In the genomic region with DNA sequence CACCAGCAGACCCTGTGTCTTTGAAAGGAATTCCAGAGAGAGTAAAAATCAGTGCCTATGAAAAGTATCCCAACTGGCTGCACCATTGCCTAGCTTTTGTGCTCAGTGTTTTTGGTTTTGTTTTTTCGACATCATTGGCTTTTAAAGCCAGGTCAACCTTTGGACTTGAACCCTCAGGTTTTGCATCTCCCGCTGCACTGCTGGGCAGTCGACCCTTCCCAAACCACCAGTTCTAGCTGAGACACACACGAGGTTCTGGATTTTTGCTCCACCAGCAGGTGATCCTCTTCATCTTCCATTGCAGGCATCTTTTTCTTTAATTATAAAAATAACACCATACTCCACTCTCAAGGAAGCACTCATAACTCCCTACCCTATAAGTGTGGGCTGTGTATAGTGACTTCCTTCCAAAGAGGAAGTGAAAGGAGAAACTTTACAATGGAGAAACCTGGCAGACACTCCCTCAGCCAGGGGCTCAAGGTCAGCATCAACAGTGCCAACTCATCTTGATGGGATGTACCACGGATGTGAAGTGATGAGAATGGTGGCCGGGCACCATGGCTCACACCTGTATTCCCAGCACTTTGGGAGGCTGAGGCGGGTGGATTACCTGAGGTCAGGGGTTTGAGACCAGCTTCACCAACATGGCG, we compare ENCODE assay signal across 19 cellular contexts. TPM values are rescaled to one million over a fixed set of nuclear protein-coding genes. Genes with fewer than 3 reads are reported as not detected.
DNase-seq lines count a peak whose midpoint lies in the region; ATAC-seq and FAIRE-seq lines count a peak whose summit lies in the region.
"Had no signal": no experiment of that assay in that cellular context is flagged by ENCODE, and none has a peak within 500 bp of the region (broad histone marks: within the 10 kb centered on the region; RNA-seq: fewer than 3 reads in every experiment).

No MANE protein-coding gene starts in this region.

- intact Hi-C loops in activated T-helper 1 cell treated with anti-CD3 and anti-CD28 coated beads, Interleukin-12 subunit alpha, Interleukin-12 subunit beta, Interleukin-2, Interleukin-4 antibody, amounts not matched to agents 30 ng/mL and 10 ng/mL and 1 ng/mL, durations not matched to agents 14 hours and 24 hours and 36 hours (cut with micrococcal nuclease): loop anchor here (5.0 kb wide), 1 partner anchor 60 kb away; a partner anchor contains a TSS

- H3K9me3 Mint-ChIP-seq in activated naive CD4-positive, alpha-beta T cell treated with anti-CD3 and anti-CD28 coated beads, Interleukin-2, amount 50 U/mL, for 24 hours: no peaks in the 10 kb centered on the region
- H3K9me3 Mint-ChIP-seq in activated naive CD4-positive, alpha-beta T cell treated with anti-CD3 and anti-CD28 coated beads, Interleukin-2, amount 50 U/mL, for 72 hours: peaks cover 6% of the 10 kb centered on the region in 2 donors
- peaks cover 3% of the 10 kb centered on the region for H3K9me3 Mint-ChIP-seq in activated T-helper 1 cell treated with anti-CD3 and anti-CD28 coated beads, Interleukin-12 subunit alpha, Interleukin-12 subunit beta, Interleukin-2, Interleukin-4 antibody, amounts not matched to agents 30 ng/mL and 10 ng/mL and 1 ng/mL, durations not matched to agents 14 hours and 24 hours and 36 hours
- no peaks in the 10 kb centered on the region for H3K9me3 Mint-ChIP-seq in memory B cell

- no peak overlapping the region for H3K4me3 Mint-ChIP-seq in activated naive CD4-positive, alpha-beta T cell treated with anti-CD3 and anti-CD28 coated beads, Interleukin-2, amount 50 U/mL, for 24 hours
- H3K4me3 Mint-ChIP-seq in activated T-helper 1 cell treated with anti-CD3 and anti-CD28 coated beads, Interleukin-12 subunit alpha, Interleukin-12 subunit beta, Interleukin-2, Interleukin-4 antibody, amounts not matched to agents 30 ng/mL and 10 ng/mL and 1 ng/mL, durations not matched to agents 14 hours and 24 hours and 36 hours: no peak overlapping the region
- H3K4me3 Mint-ChIP-seq in memory B cell: no peak overlapping the region
- H3K4me3 Mint-ChIP-seq: activated T-cell treated with anti-CD3 and anti-CD28 coated beads, Interleukin-2, amount 50 U/mL, for 72 hours; neural progenitor cell had no signal

- H3K27me3 Mint-ChIP-seq in activated naive CD4-positive, alpha-beta T cell treated with anti-CD3 and anti-CD28 coated beads, Interleukin-2, amount 50 U/mL, for 24 hours: no peaks in the 10 kb centered on the region
- no peaks in the 10 kb centered on the region for H3K27me3 Mint-ChIP-seq in activated T-helper 1 cell treated with anti-CD3 and anti-CD28 coated beads, Interleukin-12 subunit alpha, Interleukin-12 subunit beta, Interleukin-2, Interleukin-4 antibody, amounts not matched to agents 30 ng/mL and 10 ng/mL and 1 ng/mL, durations not matched to agents 14 hours and 24 hours and 36 hours (ENCODE audit: insufficient read depth)
- H3K27me3 Mint-ChIP-seq in memory B cell: no peaks in the 10 kb centered on the region

- peaks cover 3% of the 10 kb centered on the region for H3K36me3 Mint-ChIP-seq in activated naive CD4-positive, alpha-beta T cell treated with anti-CD3 and anti-CD28 coated beads, Interleukin-2, amount 50 U/mL, for 24 hours
- peaks cover 0 to 7% of the 10 kb centered on the region in 2 donors for H3K36me3 Mint-ChIP-seq in activated naive CD4-positive, alpha-beta T cell treated with anti-CD3 and anti-CD28 coated beads, Interleukin-2, amount 50 U/mL, for 72 hours
- H3K36me3 Mint-ChIP-seq in activated T-helper 1 cell treated with anti-CD3 and anti-CD28 coated beads, Interleukin-12 subunit alpha, Interleukin-12 subunit beta, Interleukin-2, Interleukin-4 antibody, amounts not matched to agents 30 ng/mL and 10 ng/mL and 1 ng/mL, durations not matched to agents 14 hours and 24 hours and 36 hours (ENCODE audit: low read depth): peaks cover 4% of the 10 kb centered on the region
- H3K36me3 Mint-ChIP-seq in memory B cell: no peaks in the 10 kb centered on the region

- H3K4me1 Mint-ChIP-seq in activated naive CD4-positive, alpha-beta T cell treated with anti-CD3 and anti-CD28 coated beads, Interleukin-2, amount 50 U/mL, for 24 hours: peaks cover 48% of the 10 kb centered on the region
- H3K4me1 Mint-ChIP-seq in activated T-helper 1 cell treated with anti-CD3 and anti-CD28 coated beads, Interleukin-12 subunit alpha, Interleukin-12 subunit beta, Interleukin-2, Interleukin-4 antibody, amounts not matched to agents 30 ng/mL and 10 ng/mL and 1 ng/mL, durations not matched to agents 14 hours and 24 hours and 36 hours (ENCODE audit: low read depth): peaks cover 42% of the 10 kb centered on the region
- peaks cover 8% of the 10 kb centered on the region for H3K4me1 Mint-ChIP-seq in memory B cell
- H3K4me1 Mint-ChIP-seq: neural progenitor cell had no signal

- no peak for FAIRE-seq in RCC 7860 (lab: Jason Lieb, UNC)
- FAIRE-seq: bronchial epithelial cell had no signal

- ATAC-seq in activated naive CD4-positive, alpha-beta T cell treated with anti-CD3 and anti-CD28 coated beads, Interleukin-2, amount 50 U/mL, for 72 hours: no peak
- ATAC-seq in memory B cell (ENCODE audit: low read depth): peak; percentile 41
- ATAC-seq in GM21717 (IDR thresholded peaks at IDR 0.05; ENCODE audit: unreplicated experiment): no peak
- no peak for ATAC-seq in GM19395 (IDR thresholded peaks at IDR 0.05; ENCODE audit: unreplicated experiment)
- ATAC-seq: activated T-cell treated with anti-CD3 and anti-CD28 coated beads, Interleukin-2, amount 50 U/mL, for 72 hours; left ventricle myocardium superior had no signal

- no peak for DNase-seq in activated naive CD4-positive, alpha-beta T cell treated with anti-CD3 and anti-CD28 coated beads, Interleukin-2, amount 50 U/mL, for 72 hours (ENCODE audit: low spot score in 2 of 2)
- DNase-seq in activated T-helper 1 cell treated with anti-CD3 and anti-CD28 coated beads, Interleukin-12 subunit alpha, Interleukin-12 subunit beta, Interleukin-2, Interleukin-4 antibody, amounts not matched to agents 30 ng/mL and 10 ng/mL and 1 ng/mL, durations not matched to agents 14 hours and 24 hours and 36 hours (ENCODE audit: low spot score): no peak
- DNase-seq in memory B cell (ENCODE audit: low spot score in 2 of 2): no peak
- DNase-seq in NCI-H1930 (lab: John Stamatoyannopoulos, UW): no peak
- DNase-seq in RCC 7860 (ENCODE audit: low spot score): no peak
- DNase-seq: activated T-cell treated with anti-CD3 and anti-CD28 coated beads, Interleukin-2, amount 50 U/mL, for 72 hours; C1 segment of cervical spinal cord; left ventricle myocardium superior; MG63; NCI-H187 treated with DMSO at 0.1 percent for 48 hours; NCI-H226; stimulated activated CD4-positive, alpha-beta T cell treated with anti-CD3 and anti-CD28 coated beads, Interleukin-4, amount 100 ng/mL, for 1 hour; T1000; upper lobe of left lung had no signal

- peak overlapping the region; percentile 66 for H3K27ac Mint-ChIP-seq in activated naive CD4-positive, alpha-beta T cell treated with anti-CD3 and anti-CD28 coated beads, Interleukin-2, amount 50 U/mL, for 24 hours
- H3K27ac Mint-ChIP-seq in activated naive CD4-positive, alpha-beta T cell treated with anti-CD3 and anti-CD28 coated beads, Interleukin-2, amount 50 U/mL, for 72 hours: peak overlapping the region in 1 of 2 donors; percentile 5
- peak overlapping the region; percentile 56 for H3K27ac Mint-ChIP-seq in activated T-helper 1 cell treated with anti-CD3 and anti-CD28 coated beads, Interleukin-12 subunit alpha, Interleukin-12 subunit beta, Interleukin-2, Interleukin-4 antibody, amounts not matched to agents 30 ng/mL and 10 ng/mL and 1 ng/mL, durations not matched to agents 14 hours and 24 hours and 36 hours
- H3K27ac Mint-ChIP-seq in memory B cell: no peak overlapping the region
- H3K27ac Mint-ChIP-seq: activated T-cell treated with anti-CD3 and anti-CD28 coated beads, Interleukin-2, amount 50 U/mL, for 72 hours; neural progenitor cell had no signal

RNA-seq across cellular contexts. Expression of a gene that starts 57.8 kb away (rescaled TPM):
- 10 to 100 TPM in 1 of 2 donors, 1 to 10 TPM in 1; 5.8 to 20.2 TPM for total RNA-seq in activated naive CD4-positive, alpha-beta T cell treated with anti-CD3 and anti-CD28 coated beads, Interleukin-2, amount 50 U/mL, for 72 hours
- 16.0 and 17.4 TPM in 2 replicates for total RNA-seq in activated T-helper 1 cell treated with anti-CD3 and anti-CD28 coated beads, Interleukin-12 subunit alpha, Interleukin-12 subunit beta, Interleukin-2, Interleukin-4 antibody, amounts not matched to agents 30 ng/mL and 10 ng/mL and 1 ng/mL, durations not matched to agents 14 hours and 24 hours and 36 hours
